Comparison of ENCODE assay signal across 8 cellular contexts in the genomic region with DNA sequence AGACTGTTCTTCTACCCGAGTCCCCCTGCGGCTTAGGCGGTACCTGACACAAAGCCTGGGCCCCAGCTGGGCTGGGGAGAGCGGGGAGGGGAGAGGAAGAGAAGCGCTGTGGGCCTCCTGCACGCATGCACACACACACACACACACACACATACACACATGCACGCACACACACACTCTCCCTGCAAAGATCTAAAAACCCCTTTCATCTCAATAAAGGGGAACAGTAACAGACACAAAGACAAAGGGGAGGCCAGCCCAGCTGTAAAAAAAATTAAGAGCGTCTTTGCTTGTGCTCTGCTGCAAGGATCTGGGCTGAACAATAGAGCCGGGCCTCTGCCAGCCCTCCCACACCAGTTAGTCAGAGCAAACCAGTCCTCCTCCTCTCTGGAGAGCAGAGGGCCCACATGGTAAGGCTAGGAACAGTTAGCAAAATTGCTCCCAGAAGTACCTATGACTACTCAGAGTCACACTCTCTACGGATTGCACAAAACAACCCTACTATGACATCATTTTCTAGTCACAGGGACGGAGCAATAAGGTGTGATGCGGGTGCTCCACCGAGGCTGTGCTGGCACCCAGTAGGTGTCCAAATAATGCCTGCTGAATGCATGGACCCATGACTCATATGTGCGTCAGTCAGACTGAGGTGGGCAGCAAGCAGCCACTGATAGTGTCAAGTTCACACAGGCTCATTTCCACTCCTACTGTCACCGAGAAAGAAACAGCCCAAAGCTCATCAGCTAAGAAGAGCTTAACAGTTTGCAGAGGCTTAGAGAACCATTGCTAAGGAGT. TPM values are rescaled to one million over a fixed set of nuclear protein-coding genes. Genes with fewer than 3 reads are reported as not detected.
A peak's percentile ranks its signal among the peaks of the same experiment; 100 is the strongest.
DNase-seq lines count a peak whose midpoint lies in the region; ATAC-seq and TF ChIP-seq lines count a peak whose summit lies in the region.

No MANE protein-coding gene starts in this region.

- H3K27me3 ChIP-seq in Peyer's patch = no peaks in the 10 kb centered on the region
- H3K27me3 ChIP-seq in ovary = no peaks in the 10 kb centered on the region
- no peaks in the 10 kb centered on the region for H3K27me3 ChIP-seq in tibial artery

- ATAC-seq in GM18499 (IDR thresholded peaks at IDR 0.05; ENCODE audit: insufficient read depth, unreplicated experiment) = peak; percentile 43
- peak; percentile 53 for ATAC-seq in HG03045 (IDR thresholded peaks at IDR 0.05; ENCODE audit: unreplicated experiment)

- WGBS in ovary, 3 donors = 13 to 25% (median 18%) methylated on average over 15 of the region's 15 CpGs

- no peaks in the 10 kb centered on the region for H3K9me3 ChIP-seq in Peyer's patch
- no peaks in the 10 kb centered on the region for H3K9me3 ChIP-seq in ovary
- no peaks in the 10 kb centered on the region for H3K9me3 ChIP-seq in tibial artery

- H3K4me3 ChIP-seq in Peyer's patch = peak overlapping the region in 1 of 4 donors; percentile 1
- H3K4me3 ChIP-seq in foreskin fibroblast (ENCODE audit: low read depth in 1 of 2, low read length in 2 of 2) = peak overlapping the region; percentile 20 to 46
- H3K4me3 ChIP-seq in ovary = peak overlapping the region; percentile 3
- peak overlapping the region; percentile 9 to 18 for H3K4me3 ChIP-seq in tibial artery

- H3K36me3 ChIP-seq in Peyer's patch = no peaks in the 10 kb centered on the region
- H3K36me3 ChIP-seq in ovary = no peaks in the 10 kb centered on the region
- H3K36me3 ChIP-seq in tibial artery = no peaks in the 10 kb centered on the region

- TF ChIP-seq POLR2A in Peyer's patch (IDR thresholded peaks at IDR 0.05) (no peak), ovary (IDR thresholded peaks at IDR 0.05) (no peak)

- H3K4me1 ChIP-seq in Peyer's patch = peaks cover 11 to 89% (median 31%) of the 10 kb centered on the region in 4 donors
- H3K4me1 ChIP-seq in ovary (ENCODE audit: insufficient read depth) = peaks cover 54% of the 10 kb centered on the region
- H3K4me1 ChIP-seq in tibial artery = peaks cover 18 to 99% (median 90%) of the 10 kb centered on the region in 4 donors

- intact Hi-C loops in ovary (cut with DNase I) (no loop called here), tibial artery (cut with DNase I; ENCODE audit: low total_unique reads) (no loop called here)

- H3K27ac ChIP-seq in Peyer's patch (peak overlapping the region; percentile 56 to 79 (median 72)), ovary (peak overlapping the region; percentile 76 to 86), tibial artery (peak overlapping the region; percentile 80 to 89)

- TF ChIP-seq CTCF in Peyer's patch (IDR thresholded peaks at IDR 0.05) (no peak), foreskin fibroblast (IDR thresholded peaks at IDR 0.05; ENCODE audit: low read depth, low read length) (no peak), ovary (IDR thresholded peaks at IDR 0.05) (no peak), tibial artery (IDR thresholded peaks at IDR 0.05) (no peak)

- no peak for TF ChIP-seq EP300 in ovary (IDR thresholded peaks at IDR 0.05)

- DNase-seq in Peyer's patch = peak in 2 of 3 donors; percentile 73 to 83
- DNase-seq in activated T-helper 9 cell treated with anti-CD3 and anti-CD28 coated beads, Interleukin-2, amount 50 U/mL, for 16 hours (ENCODE audit: low read depth) = peak; percentile 71
- DNase-seq in foreskin fibroblast = peak; percentile 92 to 95
- peak in 4 of 5 donors; percentile 63 to 70 (median 66) for DNase-seq in ovary
- peak; percentile 85 to 93 for DNase-seq in tibial artery
- DNase-seq in NCI-H510A (lab: John Stamatoyannopoulos, UW) = no peak

RNA-seq across cellular contexts. Expression of gene ITPRIP, which starts 9.2 kb away (rescaled TPM):
- 1 to 10 TPM; 2.8 to 9.9 (median 7.7) TPM for total RNA-seq in Peyer's patch
- 10 to 100 TPM; 15.7 to 38.1 (median 29.2) TPM for total RNA-seq in ovary
- polyA plus RNA-seq in ovary = 10 to 100 TPM; 10.1 to 16.2 TPM

RNA-seq across cellular contexts. Expression of gene CFAP58, which starts 24.5 kb away (rescaled TPM):
- total RNA-seq in Peyer's patch (1 to 10 TPM in 1 of 4 donors, not detected in 3; 2.5 TPM), ovary (1 to 10 TPM in 2 of 7 donors, under 1 TPM in 5; 0.17 to 7.9 (median 0.60) TPM)
- 1 to 10 TPM in 1 of 2 donors, under 1 TPM in 1; 0.25 to 1.0 TPM for polyA plus RNA-seq in ovary
